Comparison of ENCODE assay signal across 17 cellular contexts in genomic region chr3:2468816-2469215, GRCh38.
DNase-seq lines count a peak whose midpoint lies in the region; ATAC-seq, FAIRE-seq and TF ChIP-seq lines count a peak whose summit lies in the region.
"Had no signal": no experiment of that assay in that cellular context is flagged by ENCODE, and none has a peak within 500 bp of the region (broad histone marks: within the 10 kb centered on the region; RNA-seq: fewer than 3 reads in every experiment).

No MANE protein-coding gene starts in this region.

- 7% methylated on average over 4 of the region's 4 CpGs for WGBS in GM12878 (ENCODE audit: insufficient coverage, insufficient replicate concordance, low lambda C conversion rate, missing lambda C conversion rate)

- no peak for TF ChIP-seq EP300 in GM12878 (IDR thresholded peaks at IDR 0.05; ENCODE audit: borderline replicate concordance in 1 of 2, control insufficient read depth in 1 of 2, low read depth in 2 of 2, low read length in 2 of 2)

- no peak for TF ChIP-seq POLR2A in GM12878 (IDR thresholded peaks at IDR 0.05; ENCODE audit: low read depth, low read length)

- BruUV-seq in GM12878 (replicated peaks; lab: Mats Ljungman, UMichigan), result no TSS peak

- TF ChIP-seq CTCF in GM06990 (IDR thresholded peaks at IDR 0.05; ENCODE audit: insufficient read depth, low read length, poor library complexity, severe bottlenecking) (no peak), GM12878 (IDR thresholded peaks at IDR 0.05 in 2 of 3, conservative IDR thresholded peaks at IDR 0.05 in 1 of 3; ENCODE audit: control insufficient read depth in 2 of 3, extremely low read depth in 1 of 3, insufficient read depth in 1 of 3, low read depth in 3 of 3, low read length in 3 of 3) (no peak)

- FAIRE-seq in GM12878 (lab: Jason Lieb, UNC), result peak; percentile 66
- FAIRE-seq: GM12892, GM18507 had no signal

- no peak overlapping the region for H3K9ac ChIP-seq in GM12878 (ENCODE audit: control insufficient read depth, insufficient read depth, low read length)
- H3K9ac ChIP-seq: BLaER1 treated with 17β-estradiol and CSF1 and Interleukin-3, amounts not matched to agents 10 nM and 100 nM had no signal

- POLR2A ChIA-PET in GM12878 (lab: Charles Lee), result no interaction called here

- no peaks in the 10 kb centered on the region for H3K27me3 ChIP-seq in GM06990 (replicated peaks; ENCODE audit: control insufficient read depth, insufficient read depth, low read length)
- H3K27me3 ChIP-seq in GM12878 (replicated peaks in 1 of 2; ENCODE audit: control insufficient read depth in 2 of 2, insufficient read depth in 2 of 2, low read length in 1 of 2), result no peaks in the 10 kb centered on the region
- H3K27me3 ChIP-seq: BLaER1 treated with 17β-estradiol and CSF1 and Interleukin-3, amounts not matched to agents 10 nM and 100 nM had no signal

- no peak overlapping the region for H2AFZ ChIP-seq in GM12878 (ENCODE audit: control insufficient read depth, low read depth, low read length)

- CTCF ChIA-PET in GM12878 (lab: Yijun Ruan, JAX), result interaction anchor here (0.5 kb wide), 1 partner anchor 182 kb away, joined by 3 read pairs; no protein-coding TSS in a partner anchor

- no peaks in the 10 kb centered on the region for H3K4me1 ChIP-seq in GM12878 (ENCODE audit: control insufficient read depth, insufficient read depth, low read length)
- H3K4me1 ChIP-seq: BLaER1 treated with 17β-estradiol and CSF1 and Interleukin-3, amounts not matched to agents 10 nM and 100 nM had no signal

- SMC1A ChIA-PET in GM12878 (lab: Charles Lee; ENCODE audit: uncharacterized antibody, unreplicated experiment), result interaction anchor here (0.9 to 1.5 kb wide), 2 partner anchors 9 to 95 kb away, joined by 3 to 4 read pairs; no protein-coding TSS in a partner anchor

- RAD21 ChIA-PET in GM12878 (lab: Charles Lee; ENCODE audit: unreplicated experiment), result no interaction called here

- no peak overlapping the region for H3K27ac ChIP-seq in GM12878 (ENCODE audit: control insufficient read depth, insufficient read depth)
- H3K27ac ChIP-seq: BLaER1 treated with 17β-estradiol and CSF1 and Interleukin-3, amounts not matched to agents 10 nM and 100 nM had no signal

- H3K36me3 ChIP-seq in GM06990 (ENCODE audit: control insufficient read depth, insufficient read depth, low read length) (no peaks in the 10 kb centered on the region), GM12878 (ENCODE audit: control insufficient read depth in 2 of 2, insufficient read depth in 2 of 2, low read length in 1 of 2) (no peaks in the 10 kb centered on the region)
- H3K36me3 ChIP-seq: BLaER1 treated with 17β-estradiol and CSF1 and Interleukin-3, amounts not matched to agents 10 nM and 100 nM had no signal

- TF ChIP-seq RAD21 in GM12878 (IDR thresholded peaks at IDR 0.05; ENCODE audit: insufficient read depth, low read depth, low read length), result no peak

- H4K20me1 ChIP-seq in GM12878 (ENCODE audit: control insufficient read depth, insufficient read depth), result no peaks in the 10 kb centered on the region
- H4K20me1 ChIP-seq: BLaER1 treated with 17β-estradiol and CSF1 and Interleukin-3, amounts not matched to agents 10 nM and 100 nM had no signal

- peak; percentile 91 for ATAC-seq in HG02852 (IDR thresholded peaks at IDR 0.05; ENCODE audit: unreplicated experiment)
- ATAC-seq in GM12878, result peak; percentile 61
- ATAC-seq in GM19023 (IDR thresholded peaks at IDR 0.05; ENCODE audit: unreplicated experiment), result no peak
- ATAC-seq: CD8-positive, alpha-beta T cell; HCT116 had no signal

- intact Hi-C loops in GM12878 (cut with micrococcal nuclease; ENCODE audit: unreplicated experiment), result no loop called here

- H3K79me2 ChIP-seq in GM12878 (ENCODE audit: control insufficient read depth, insufficient read depth, low read length), result no peaks in the 10 kb centered on the region

- in situ Hi-C loops in GM12878 (cut with MboI), result no loop called here

- no peaks in the 10 kb centered on the region for H3K9me3 ChIP-seq in GM12878 (replicated peaks; ENCODE audit: control insufficient read depth, insufficient read depth, low read length)
- H3K9me3 ChIP-seq: BLaER1 treated with 17β-estradiol and CSF1 and Interleukin-3, amounts not matched to agents 10 nM and 100 nM had no signal

- no peak overlapping the region for H3K4me2 ChIP-seq in GM12878 (ENCODE audit: control insufficient read depth, insufficient read depth)
- H3K4me2 ChIP-seq: BLaER1 treated with 17β-estradiol and CSF1 and Interleukin-3, amounts not matched to agents 10 nM and 100 nM had no signal

- DNase-seq in GM06990 (ENCODE audit: extremely low read depth, insufficient read length) (peak; percentile 18), NOMO-1 (lab: John Stamatoyannopoulos, UW; ENCODE audit: unreplicated experiment in 2 of 2) (peak; percentile 12 to 69), GM12878 (ENCODE audit: low read depth, low spot score) (no peak)
- no peak for DNase-seq in stimulated activated CD4-positive, alpha-beta T cell treated with anti-CD3 and anti-CD28 coated beads, Interleukin-2, amount 100 ng/mL, for 24 hours
- DNase-seq: Calu3; CD8-positive, alpha-beta T cell; DMS79 treated with DMSO at 0.1 percent for 48 hours; GF-D8; GOT3; H7; HFFc6 had no signal

- H3K4me3 ChIP-seq in GM06990 (replicated peaks; ENCODE audit: low read depth, low read length), result no peak overlapping the region
- no peak overlapping the region for H3K4me3 ChIP-seq in GM12878
- H3K4me3 ChIP-seq: BLaER1 treated with 17β-estradiol and CSF1 and Interleukin-3, amounts not matched to agents 10 nM and 100 nM had no signal

TF ChIP-seq in GM12878, 131 proteins besides CTCF, POLR2A, EP300 and RAD21 (continues in another document):
- TF ChIP-seq NFIC (IDR thresholded peaks at IDR 0.05; ENCODE audit: low read depth, low read length), result peak; percentile 81
- no peak for TF ChIP-seq TARDBP (IDR thresholded peaks at IDR 0.05; ENCODE audit: borderline replicate concordance)
- no peak for TF ChIP-seq NBN (IDR thresholded peaks at IDR 0.05)
- no peak for TF ChIP-seq CHD2 (IDR thresholded peaks at IDR 0.05; ENCODE audit: borderline replicate concordance, low read depth, low read length)
- peak; percentile 75 for TF ChIP-seq BCL11A (IDR thresholded peaks at IDR 0.05; ENCODE audit: low read depth, low read length)
- 0 out of 2 replicates have a peak, but pooled peaks have one; percentile 41 for TF ChIP-seq ZBED1 (IDR thresholded peaks at IDR 0.05; ENCODE audit: borderline replicate concordance)
- peak in 1 of 2 experiments; percentile 46; a peak in 1 of 4 replicates for TF ChIP-seq IKZF2 (IDR thresholded peaks at IDR 0.05)
- TF ChIP-seq TBL1XR1 (IDR thresholded peaks at IDR 0.05; ENCODE audit: low read depth, low read length), result no peak
- no peak for TF ChIP-seq NFXL1 (IDR thresholded peaks at IDR 0.05; ENCODE audit: borderline replicate concordance)
- TF ChIP-seq SPI1 (IDR thresholded peaks at IDR 0.05; ENCODE audit: borderline replicate concordance, insufficient read depth, low read depth, low read length), result peak; percentile 38; the same call in 1 of the 2 replicates
- TF ChIP-seq CUX1 (IDR thresholded peaks at IDR 0.05; ENCODE audit: insufficient replicate concordance, low read depth, low read length), result no peak
- TF ChIP-seq PAX5 (IDR thresholded peaks at IDR 0.05; ENCODE audit: borderline replicate concordance, low read depth, low read length), result 0 out of 2 replicates have a peak, but pooled peaks have one; percentile 30
- TF ChIP-seq EZH2 (IDR thresholded peaks at IDR 0.05; ENCODE audit: borderline replicate concordance, control insufficient read depth, low read depth, low read length), result no peak
- TF ChIP-seq MYB (IDR thresholded peaks at IDR 0.05; ENCODE audit: borderline replicate concordance, low read depth, low read length), result no peak
- peak; percentile 66 for TF ChIP-seq EED (IDR thresholded peaks at IDR 0.05; ENCODE audit: low read depth)

Comparison
In these comparisons a context has a peak if more than half of its experiments do, and no peak if none do; other contexts are left out.
1. DNase-seq: peak in GM06990 (single experiment) and NOMO-1 (2 of 2); none in GM12878 (single experiment) and stimulated activated CD4-positive, alpha-beta T cell treated with anti-CD3 and anti-CD28 coated beads, Interleukin-2, amount 100 ng/mL, for 24 hours (0 of 2).